In the genomic region with DNA sequence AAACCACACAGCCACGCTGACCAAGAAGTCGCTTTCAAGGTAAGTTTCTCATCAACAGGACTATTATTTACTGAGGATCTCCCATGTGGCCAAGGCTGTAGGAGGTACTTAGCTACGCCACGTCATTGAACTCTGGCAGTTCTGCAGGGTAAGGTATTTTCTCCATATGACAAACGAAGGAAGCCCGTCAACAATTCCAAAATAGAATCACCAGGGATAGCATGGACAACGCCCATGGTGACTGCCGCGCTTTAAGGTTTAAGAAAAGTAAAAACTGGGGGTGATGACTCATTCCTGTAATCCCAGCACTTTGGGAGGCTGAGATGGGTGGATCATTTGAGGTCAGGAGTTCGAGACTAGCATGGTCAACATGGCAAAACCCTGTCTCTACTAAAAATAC, we compare ENCODE assay signal across 10 cellular contexts. TPM values are rescaled to one million over a fixed set of nuclear protein-coding genes. Genes with fewer than 3 reads are reported as not detected.
DNase-seq lines count a peak whose midpoint lies in the region; ATAC-seq, FAIRE-seq and TF ChIP-seq lines count a peak whose summit lies in the region.
"Had no signal": no experiment of that assay in that cellular context is flagged by ENCODE, and none has a peak within 500 bp of the region (broad histone marks: within the 10 kb centered on the region; RNA-seq: fewer than 3 reads in every experiment).

No MANE protein-coding gene starts in this region.

- H3K36me3 Mint-ChIP-seq in Caco-2 (ENCODE audit: insufficient read depth, unreplicated experiment) = peaks cover 28% of the 10 kb centered on the region
- H3K36me3 Mint-ChIP-seq in CD4-positive, alpha-beta memory T cell = peaks cover 5 to 22% of the 10 kb centered on the region in 2 donors

- H3K4me1 ChIP-seq in Caco-2 = peaks cover 29% of the 10 kb centered on the region
- no peaks in the 10 kb centered on the region for H3K4me1 ChIP-seq in CD4-positive, alpha-beta memory T cell (ENCODE audit: insufficient read depth, low read length)

- no peak for ATAC-seq in HG03159 (IDR thresholded peaks at IDR 0.05; ENCODE audit: unreplicated experiment)

- no peak overlapping the region for H3K4me3 ChIP-seq in fibroblast of mammary gland (ENCODE audit: control insufficient read depth, low read depth, low read length)
- no peak overlapping the region for H3K4me3 ChIP-seq in skeletal muscle cell (ENCODE audit: low read depth, low read length)
- H3K4me3 ChIP-seq in Caco-2 (ENCODE audit: low read depth, low read length) = no peak overlapping the region
- no peak overlapping the region for H3K4me3 ChIP-seq in CD4-positive, alpha-beta memory T cell (ENCODE audit: low read length in 2 of 2)

- H3K27ac Mint-ChIP-seq in Caco-2 (ENCODE audit: unreplicated experiment) = no peak overlapping the region
- H3K27ac Mint-ChIP-seq in CD4-positive, alpha-beta memory T cell = peak overlapping the region in 1 of 7 donors; percentile 69

- CTCF ChIA-PET in Caco-2 (lab: Charles Lee) = no interaction called here
- CTCF ChIA-PET in CD4-positive, alpha-beta memory T cell (lab: Charles Lee; ENCODE audit: partially characterized antibody) = no interaction called here

- TF ChIP-seq POLR2A in erythroblast (IDR thresholded peaks at IDR 0.05; ENCODE audit: low read length) = no peak

- POLR2A ChIA-PET in Caco-2 (lab: Charles Lee) = no interaction called here
- POLR2A ChIA-PET in CD4-positive, alpha-beta memory T cell (lab: Charles Lee; ENCODE audit: partially characterized antibody) = no interaction called here

- H3K9me3 ChIP-seq in Caco-2 = no peaks in the 10 kb centered on the region
- H3K9me3 ChIP-seq in CD4-positive, alpha-beta memory T cell (ENCODE audit: control insufficient read depth in 1 of 2, low read length in 2 of 2) = no peaks in the 10 kb centered on the region

- DNase-seq in T1000 (lab: John Stamatoyannopoulos, UW) (peak; percentile 67), fibroblast of mammary gland (ENCODE audit: low read depth) (peak; percentile 98), skeletal muscle cell (ENCODE audit: low read depth) (peak; percentile 73), Caco-2 (no peak), erythroblast (lab: John Stamatoyannopoulos, UW) (no peak)
- no peak for DNase-seq in CD4-positive, alpha-beta memory T cell

- H3K4me1 Mint-ChIP-seq in Caco-2 (ENCODE audit: low read depth, unreplicated experiment) = peaks cover 18% of the 10 kb centered on the region
- H3K4me1 Mint-ChIP-seq in CD4-positive, alpha-beta memory T cell = peaks cover 9 to 16% (median 13%) of the 10 kb centered on the region in 4 donors

- intact Hi-C loops in Caco-2 (cut with micrococcal nuclease; ENCODE audit: unreplicated experiment) = no loop called here
- intact Hi-C loops in CD4-positive, alpha-beta memory T cell (cut with micrococcal nuclease) = no loop called here

- no peaks in the 10 kb centered on the region for H3K9me3 Mint-ChIP-seq in Caco-2 (ENCODE audit: unreplicated experiment)
- H3K9me3 Mint-ChIP-seq in CD4-positive, alpha-beta memory T cell = no peaks in the 10 kb centered on the region

- peak; percentile 3 for FAIRE-seq in G401.6 (lab: Jason Lieb, UNC)
- FAIRE-seq: colon had no signal

- no peaks in the 10 kb centered on the region for H3K36me3 ChIP-seq in Caco-2 (ENCODE audit: control insufficient read depth, insufficient read depth, low read length)
- peaks cover 8% of the 10 kb centered on the region for H3K36me3 ChIP-seq in CD4-positive, alpha-beta memory T cell (ENCODE audit: insufficient read depth, low read length)

- H3K27me3 Mint-ChIP-seq in Caco-2 (ENCODE audit: insufficient read depth, unreplicated experiment) = no peaks in the 10 kb centered on the region
- no peaks in the 10 kb centered on the region for H3K27me3 Mint-ChIP-seq in CD4-positive, alpha-beta memory T cell

- no TSS peak for BruUV-seq in Caco-2 (replicated peaks; lab: Mats Ljungman, UMichigan)

- no peaks in the 10 kb centered on the region for H3K27me3 ChIP-seq in Caco-2 (replicated peaks; ENCODE audit: control insufficient read depth, insufficient read depth, low read length)
- no peaks in the 10 kb centered on the region for H3K27me3 ChIP-seq in CD4-positive, alpha-beta memory T cell (ENCODE audit: insufficient read depth, low read length)

- H3K4me3 Mint-ChIP-seq in Caco-2 (ENCODE audit: unreplicated experiment) = no peak overlapping the region
- H3K4me3 Mint-ChIP-seq in CD4-positive, alpha-beta memory T cell = no peak overlapping the region

- no peak overlapping the region for H3K27ac ChIP-seq in CD4-positive, alpha-beta memory T cell (ENCODE audit: low read depth, low read length)

- TF ChIP-seq CTCF in fibroblast of mammary gland (conservative IDR thresholded peaks at IDR 0.05; ENCODE audit: control insufficient read depth, insufficient read depth, low read depth, low read length) = no peak
- no peak for TF ChIP-seq CTCF in Caco-2 (IDR thresholded peaks at IDR 0.05; ENCODE audit: insufficient read depth in 1 of 2, low read depth in 1 of 2, low read length in 1 of 2, severe bottlenecking in 1 of 2, unreplicated experiment in 1 of 2)

RNA-seq across cellular contexts. Expression of a gene that starts 28.6 kb away (rescaled TPM):
- total RNA-seq in Caco-2 (2022) = 26.0 and 27.7 TPM in 2 replicates
- total RNA-seq in CD4-positive, alpha-beta memory T cell = 10 to 100 TPM; 32.3 to 38.0 TPM
- polyA plus RNA-seq in CD4-positive, alpha-beta memory T cell = 1 to 10 TPM; 1.4 to 9.3 TPM

RNA-seq across cellular contexts. Expression of a gene that starts 51.1 kb away (rescaled TPM):
- not detected in 2 replicates for total RNA-seq in Caco-2 (2022)
- not detected for total RNA-seq in CD4-positive, alpha-beta memory T cell
- polyA plus RNA-seq in CD4-positive, alpha-beta memory T cell = not detected
- total RNA-seq: activated CD8-positive, alpha-beta memory T cell treated with anti-CD3 and anti-CD28 coated beads for 36 hours had no signal

Comparison
In these comparisons a context has a peak if more than half of its experiments do, and no peak if none do; other contexts are left out.
1. DNase-seq: peak in T1000 (single experiment), fibroblast of mammary gland (single experiment) and skeletal muscle cell (single experiment); none in Caco-2 (0 of 2), CD4-positive, alpha-beta memory T cell (0 of 5) and erythroblast (0 of 2).